Comparison of ENCODE assay signal across 9 cellular contexts in the genomic region with DNA sequence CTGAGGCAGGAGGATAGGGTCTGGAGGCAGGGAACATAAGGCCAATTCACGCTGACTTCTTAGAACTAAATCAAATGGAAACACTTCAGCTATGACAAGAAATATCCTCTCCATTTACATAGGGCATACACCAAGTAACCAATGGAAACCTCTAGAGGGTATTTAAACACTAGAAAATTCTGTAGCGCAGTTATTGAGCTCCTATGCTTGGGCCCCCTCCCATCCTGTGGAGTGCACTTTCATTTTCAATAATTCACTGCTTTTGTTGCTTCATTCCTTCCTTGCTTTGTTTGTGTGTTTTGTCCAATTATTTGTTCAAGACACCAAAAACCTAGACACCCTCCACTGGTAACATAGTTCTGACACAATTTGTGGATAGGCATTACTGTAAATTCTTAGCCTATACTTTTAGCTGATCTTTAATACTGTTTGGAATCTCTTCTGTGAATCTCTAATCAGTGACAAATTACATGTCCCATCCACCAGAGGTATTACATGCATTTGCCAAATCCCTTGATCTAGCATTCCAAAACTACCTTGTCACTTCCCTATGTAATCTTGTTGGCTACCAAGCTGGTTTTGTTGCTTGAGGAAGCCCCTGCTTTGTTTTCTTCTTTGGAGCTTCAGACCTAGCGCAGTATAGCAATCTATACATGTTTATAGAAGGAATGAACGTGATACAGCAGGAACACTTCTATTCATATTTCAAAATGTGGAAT.
DNase-seq lines count a peak whose midpoint lies in the region; ATAC-seq and TF ChIP-seq lines count a peak whose summit lies in the region.
"Had no signal": no experiment of that assay in that cellular context is flagged by ENCODE, and none has a peak within 500 bp of the region (broad histone marks: within the 10 kb centered on the region; RNA-seq: fewer than 3 reads in every experiment).

No MANE protein-coding gene starts in this region.

- CTCF ChIA-PET in CD8-positive, alpha-beta T cell (lab: Charles Lee) = no interaction called here

- no peaks in the 10 kb centered on the region for H3K27me3 Mint-ChIP-seq in CD8-positive, alpha-beta T cell (ENCODE audit: low read depth)

- H3K9me3 ChIP-seq in CD8-positive, alpha-beta T cell (ENCODE audit: low read length) = no peaks in the 10 kb centered on the region
- no peaks in the 10 kb centered on the region for H3K9me3 ChIP-seq in OCI-LY3 (ENCODE audit: insufficient read depth, low read length)
- H3K9me3 ChIP-seq in iPS-20b (ENCODE audit: insufficient read depth, low read depth, low read length) = no peaks in the 10 kb centered on the region

- POLR2A ChIA-PET in CD8-positive, alpha-beta T cell (lab: Charles Lee) = interaction anchor here (0.8 to 1.4 kb wide), 2 partner anchors 16 to 61 kb away, joined by 3 read pairs; no protein-coding TSS in a partner anchor

- H3K9ac ChIP-seq in OCI-LY3 (ENCODE audit: low read length) (peak overlapping the region; percentile 59), iPS-20b (ENCODE audit: low read depth, low read length) (no peak overlapping the region)

- H3K4me1 ChIP-seq in CD8-positive, alpha-beta T cell (ENCODE audit: insufficient read depth, low read length) = peaks cover 4% of the 10 kb centered on the region
- peaks cover 69% of the 10 kb centered on the region for H3K4me1 ChIP-seq in OCI-LY3 (ENCODE audit: low read length)
- H3K4me1 ChIP-seq in iPS-20b (ENCODE audit: insufficient read depth, low read length) = peaks cover 13% of the 10 kb centered on the region

- no peak overlapping the region for H3K4me3 ChIP-seq in CD8-positive, alpha-beta T cell (ENCODE audit: low read depth, low read length)
- peak overlapping the region; percentile 54 for H3K4me3 ChIP-seq in OCI-LY3 (ENCODE audit: low read length)
- no peak overlapping the region for H3K4me3 ChIP-seq in iPS-20b (ENCODE audit: low read length)

- peak; percentile 39 for ATAC-seq in CD8-positive, alpha-beta T cell
- ATAC-seq in GM21576 (IDR thresholded peaks at IDR 0.05; ENCODE audit: unreplicated experiment) (peak; percentile 41), left lobe of liver (no peak), esophagus mucosa (no peak)

- no peak for TF ChIP-seq CTCF in CD8-positive, alpha-beta T cell (IDR thresholded peaks at IDR 0.05)
- TF ChIP-seq CTCF in OCI-LY3 (IDR thresholded peaks at IDR 0.05; ENCODE audit: low read depth, low read length) = no peak

- no peaks in the 10 kb centered on the region for H3K36me3 ChIP-seq in CD8-positive, alpha-beta T cell (ENCODE audit: insufficient read depth, low read length)
- H3K36me3 ChIP-seq in OCI-LY3 (replicated peaks; ENCODE audit: low read depth, low read length) = peaks cover 19% of the 10 kb centered on the region
- H3K36me3 ChIP-seq in iPS-20b (ENCODE audit: insufficient read depth, low read depth, low read length) = no peaks in the 10 kb centered on the region

- H4K20me1 ChIP-seq in OCI-LY3 (ENCODE audit: insufficient read depth, low read length) = no peaks in the 10 kb centered on the region

- peak overlapping the region; percentile 70 for H3K4me3 Mint-ChIP-seq in CD8-positive, alpha-beta T cell

- peaks cover 62% of the 10 kb centered on the region for H3K79me2 ChIP-seq in OCI-LY3 (ENCODE audit: low read length)

- intact Hi-C loops in CD8-positive, alpha-beta T cell (cut with DNase I, micrococcal nuclease) = loop anchor here (2.0 kb wide), 2 partner anchors 13 to 17 kb away; no protein-coding TSS in a partner anchor

- peak overlapping the region; percentile 82 for H3K4me2 ChIP-seq in OCI-LY3 (ENCODE audit: low read length)

- peaks cover 33% of the 10 kb centered on the region for H3K36me3 Mint-ChIP-seq in CD8-positive, alpha-beta T cell

- no peaks in the 10 kb centered on the region for H3K9me3 Mint-ChIP-seq in CD8-positive, alpha-beta T cell

- no peak overlapping the region for H2AFZ ChIP-seq in OCI-LY3 (ENCODE audit: low read depth, low read length)

- peaks cover 69% of the 10 kb centered on the region for H3K4me1 Mint-ChIP-seq in CD8-positive, alpha-beta T cell (ENCODE audit: low read depth)

- H3K27me3 ChIP-seq in CD8-positive, alpha-beta T cell (ENCODE audit: insufficient read depth, low read length) = no peaks in the 10 kb centered on the region
- H3K27me3 ChIP-seq in OCI-LY3 (ENCODE audit: low read depth, low read length) (no peaks in the 10 kb centered on the region), iPS-20b (ENCODE audit: insufficient read depth, low read length) (no peaks in the 10 kb centered on the region)

- no peak for DNase-seq in CD8-positive, alpha-beta T cell
- no peak for DNase-seq in left lobe of liver (ENCODE audit: low spot score)
- no peak for DNase-seq in NCI-H82 treated with DMSO at 0.1 percent for 48 hours (lab: John Stamatoyannopoulos, UW; ENCODE audit: unreplicated experiment)
- DNase-seq in activated CD8-positive, alpha-beta memory T cell treated with anti-CD3 and anti-CD28 coated beads, Interleukin-2, amount 50 U/mL, for 48 hours = no peak
- DNase-seq: IMR-90 had no signal

- no peak overlapping the region for H3K27ac ChIP-seq in CD8-positive, alpha-beta T cell (ENCODE audit: low read depth, low read length)
- peak overlapping the region; percentile 96 for H3K27ac ChIP-seq in OCI-LY3 (ENCODE audit: low read length)
- peak overlapping the region; percentile 64 for H3K27ac ChIP-seq in iPS-20b (ENCODE audit: low read length)

- peak overlapping the region; percentile 30 for H3K27ac Mint-ChIP-seq in CD8-positive, alpha-beta T cell

Comparison
In these comparisons a context has a peak if more than half of its experiments do, and no peak if none do; other contexts are left out.
1. ATAC-seq: peak in CD8-positive, alpha-beta T cell (single experiment) and GM21576 (single experiment); none in left lobe of liver (single experiment) and esophagus mucosa (single experiment).